8 cellular contexts compared by ENCODE assay signal in genomic region chr5:57174128-57174849, GRCh38. TPM values are rescaled to one million over a fixed set of nuclear protein-coding genes. Genes with fewer than 3 reads are reported as not detected.
A peak's percentile ranks its signal among the peaks of the same experiment; 100 is the strongest.
DNase-seq lines count a peak whose midpoint lies in the region; ATAC-seq and TF ChIP-seq lines count a peak whose summit lies in the region.

No MANE protein-coding gene starts in this region.

- no peaks in the 10 kb centered on the region for H3K9me3 Mint-ChIP-seq in progenitor cell of endocrine pancreas (ENCODE audit: low read depth)

- peaks cover 6% of the 10 kb centered on the region for H3K36me3 Mint-ChIP-seq in progenitor cell of endocrine pancreas (ENCODE audit: insufficient read depth)

- peak overlapping the region; percentile 100 for H3K27ac Mint-ChIP-seq in progenitor cell of endocrine pancreas

- ATAC-seq in GM21723 (IDR thresholded peaks at IDR 0.05; ENCODE audit: unreplicated experiment) (peak; percentile 5), left ventricle myocardium superior (peak; percentile 9), HG03571 (IDR thresholded peaks at IDR 0.05; ENCODE audit: unreplicated experiment) (no peak)

- intact Hi-C loops in left ventricle myocardium superior (cut with micrococcal nuclease): loop anchor here (10.0 kb wide), 1 partner anchor 51 kb away; no protein-coding TSS in a partner anchor

- peak overlapping the region; percentile 76 for H3K27ac ChIP-seq in adipose tissue (ENCODE audit: low read depth, low read length)

- H3K4me1 Mint-ChIP-seq in progenitor cell of endocrine pancreas (ENCODE audit: low read depth): peaks cover 43% of the 10 kb centered on the region

- 0 to 1% (median 1%) methylated on average over 46 to 47 of the region's 47 CpGs for WGBS in adipose tissue, 3 donors

- no peak for TF ChIP-seq CTCF in progenitor cell of endocrine pancreas (IDR thresholded peaks at IDR 0.05; ENCODE audit: unreplicated experiment)

- no peaks in the 10 kb centered on the region for H3K27me3 Mint-ChIP-seq in progenitor cell of endocrine pancreas

- H3K4me3 Mint-ChIP-seq in progenitor cell of endocrine pancreas (ENCODE audit: low read depth): peak overlapping the region; percentile 99

- DNase-seq in Daoy (ENCODE audit: low read depth): peak; percentile 55
- peak; percentile 74 for DNase-seq in NCI-H748 (lab: John Stamatoyannopoulos, UW; ENCODE audit: unreplicated experiment)
- DNase-seq in left ventricle myocardium superior: no peak
- DNase-seq in progenitor cell of endocrine pancreas (ENCODE audit: low spot score, unreplicated experiment): peak; percentile 23
- no peak for DNase-seq in iPS-NIHi11 (ENCODE audit: low spot score)

RNA-seq across cellular contexts. Expression of gene GPBP1, which starts 0.4 kb away (rescaled TPM):
- total RNA-seq in Daoy (2014; rRNA removed; shearing (Covaris generic)): 61.0 and 75.5 TPM in 2 replicates
- polyA plus RNA-seq in adipose tissue: 10 to 100 TPM; 19.7 to 40.4 (median 33.2) TPM
- 60.2 TPM for total RNA-seq in left ventricle myocardium superior
- total RNA-seq in progenitor cell of endocrine pancreas: 128 and 135 TPM in 2 replicates

Comparison
In these comparisons a context has a peak if more than half of its experiments do, and no peak if none do; other contexts are left out.
1. DNase-seq: peak in Daoy (single experiment), NCI-H748 (single experiment) and progenitor cell of endocrine pancreas (single experiment); none in left ventricle myocardium superior (single experiment) and iPS-NIHi11 (single experiment).